9 cellular contexts compared by ENCODE assay signal in the genomic region with DNA sequence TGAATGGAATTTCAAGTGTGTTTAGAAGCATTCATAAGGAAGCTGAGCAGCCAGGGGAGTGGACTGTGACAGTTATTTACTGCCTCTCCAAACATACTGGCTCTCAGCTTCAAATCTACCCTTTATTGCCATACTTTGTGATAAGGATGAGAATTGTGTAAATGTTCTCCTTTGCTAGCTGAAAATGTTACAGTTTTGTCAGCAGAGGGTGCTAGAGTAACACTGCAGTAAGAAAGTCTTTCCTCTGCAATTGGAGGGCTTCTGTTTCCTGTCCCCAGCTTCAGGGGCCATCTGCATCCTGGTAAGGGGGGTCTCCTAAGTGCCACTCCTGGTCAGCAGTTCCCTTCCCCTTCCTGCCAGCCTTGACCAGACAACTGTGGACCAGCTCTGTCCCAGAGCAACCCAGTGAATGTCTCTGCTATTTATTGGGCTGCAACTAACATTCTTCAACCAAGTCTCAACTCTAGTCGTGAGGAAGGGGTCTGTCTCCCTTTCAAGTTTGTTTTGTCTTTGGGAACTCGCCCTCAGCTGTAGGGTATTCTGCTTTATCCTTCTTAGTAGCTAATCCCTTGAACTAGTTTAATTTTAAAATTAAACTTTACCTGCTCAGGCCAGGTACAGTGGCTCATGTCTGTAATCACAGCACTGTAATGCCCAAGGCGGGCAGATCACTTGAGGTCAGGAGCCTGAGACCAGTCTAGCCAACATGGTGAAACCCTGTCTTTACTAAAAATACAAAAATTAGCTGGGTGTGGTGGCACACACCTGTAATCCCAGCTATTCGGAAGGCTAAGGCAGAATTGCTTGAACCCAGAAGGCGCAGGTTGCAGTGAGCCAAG. TPM values are rescaled to one million over a fixed set of nuclear protein-coding genes. Genes with fewer than 3 reads are reported as not detected.
DNase-seq lines count a peak whose midpoint lies in the region; ATAC-seq and TF ChIP-seq lines count a peak whose summit lies in the region.
"Had no signal": no experiment of that assay in that cellular context is flagged by ENCODE, and none has a peak within 500 bp of the region (broad histone marks: within the 10 kb centered on the region; RNA-seq: fewer than 3 reads in every experiment).

No MANE protein-coding gene starts in this region.

- no peak overlapping the region for H3K23ac ChIP-seq in H9 (ENCODE audit: insufficient read length, low read depth, low read length)

- no peak overlapping the region for H2BK12ac ChIP-seq in H9 (ENCODE audit: insufficient read length, low read depth, low read length)

- intact Hi-C loops in heart right ventricle (cut with DNase I): loop anchor here (1.0 to 10.0 kb wide), 9 partner anchors 215 to 475 kb away; a partner anchor contains a TSS
- intact Hi-C loops in prostate gland (cut with DNase I): loop anchor here (1.0 to 5.0 kb wide), 2 partner anchors 418 to 473 kb away; a partner anchor contains a TSS

- H3K18ac ChIP-seq in H9 (ENCODE audit: insufficient read length, low read depth, low read length): no peak overlapping the region

- H2BK20ac ChIP-seq in H9 (ENCODE audit: low read depth, low read length, poor library complexity, severe bottlenecking): no peak overlapping the region

- no peaks in the 10 kb centered on the region for H3K79me1 ChIP-seq in H9 (ENCODE audit: insufficient read depth, low read depth, low read length, poor library complexity, severe bottlenecking)

- H3K23me2 ChIP-seq in H9 (ENCODE audit: insufficient read length, low read depth, low read length, poor library complexity, severe bottlenecking): no peaks in the 10 kb centered on the region

- H4K5ac ChIP-seq in H9 (ENCODE audit: insufficient read length, low read depth, low read length): no peak overlapping the region

- H2BK5ac ChIP-seq in H9 (ENCODE audit: insufficient read length, low read length): no peak overlapping the region

- no peak overlapping the region for H3K4ac ChIP-seq in H9 (ENCODE audit: low read depth, low read length)

- H3T11ph ChIP-seq in H9 (ENCODE audit: low read length): no peak overlapping the region

- H3K36me3 ChIP-seq in heart right ventricle: peaks cover 0 to 11% (median 0%) of the 10 kb centered on the region in 9 donors
- H3K36me3 ChIP-seq in prostate gland: no peaks in the 10 kb centered on the region

- H2AFZ ChIP-seq in H9 (ENCODE audit: low read length): no peak overlapping the region

- H2AK5ac ChIP-seq in H9 (ENCODE audit: insufficient read length, low read length): no peak overlapping the region

- H3K9ac ChIP-seq in H9 (ENCODE audit: extremely low read depth, insufficient read length, low read length): no peak overlapping the region

- no peaks in the 10 kb centered on the region for H4K20me1 ChIP-seq in H9 (ENCODE audit: control insufficient read depth, insufficient read depth, insufficient read length)

- H3K9me3 Mint-ChIP-seq in H9: peaks cover 2 to 7% of the 10 kb centered on the region in 2 experiments; a peak in 2 of 5 replicates
- peaks cover 3% of the 10 kb centered on the region for H3K9me3 Mint-ChIP-seq in activated naive CD8-positive, alpha-beta T cell treated with anti-CD3 and anti-CD28 coated beads for 36 hours

- TF ChIP-seq CTCF in H9 (conservative IDR thresholded peaks at IDR 0.05) (peak; percentile 85), heart right ventricle (IDR thresholded peaks at IDR 0.05) (peak; percentile 77 to 95 (median 87)), prostate gland (IDR thresholded peaks at IDR 0.05) (peak in 3 of 4 experiments; percentile 81 to 87 (median 82))

- H3K27ac ChIP-seq in H9 (ENCODE audit: insufficient read length, low read depth, low read length): no peak overlapping the region
- no peak overlapping the region for H3K27ac ChIP-seq in heart right ventricle
- H3K27ac ChIP-seq in prostate gland: no peak overlapping the region

- H3K9me3 ChIP-seq in H9 (ENCODE audit: control insufficient read depth, low read depth, low read length) (no peaks in the 10 kb centered on the region), heart right ventricle (no peaks in the 10 kb centered on the region), prostate gland (no peaks in the 10 kb centered on the region)

- H3K27ac Mint-ChIP-seq in H9: peak overlapping the region in 1 of 3 experiments; percentile 31; a peak in 2 of 7 replicates
- no peak overlapping the region for H3K27ac Mint-ChIP-seq in activated naive CD8-positive, alpha-beta T cell treated with anti-CD3 and anti-CD28 coated beads for 36 hours
- H3K27ac Mint-ChIP-seq: activated naive CD8-positive, alpha-beta T cell had no signal

- peaks cover under 1% of the 10 kb centered on the region; the same call in 1 of the 2 replicates for H3K4me1 ChIP-seq in H9 (ENCODE audit: insufficient read depth, low read length)
- H3K4me1 ChIP-seq in heart right ventricle: peaks cover 0 to 24% (median 20%) of the 10 kb centered on the region in 9 donors
- H3K4me1 ChIP-seq in prostate gland (replicated peaks): no peaks in the 10 kb centered on the region

- peaks cover 10 to 16% (median 14%) of the 10 kb centered on the region in 3 experiments for H3K36me3 Mint-ChIP-seq in H9 (ENCODE audit: insufficient read depth in 1 of 3, low read depth in 3 of 3)
- peaks cover 26% of the 10 kb centered on the region for H3K36me3 Mint-ChIP-seq in activated naive CD8-positive, alpha-beta T cell treated with anti-CD3 and anti-CD28 coated beads for 36 hours

- H3K4me3 Mint-ChIP-seq in H9: no peak overlapping the region
- H3K4me3 Mint-ChIP-seq in activated naive CD8-positive, alpha-beta T cell treated with anti-CD3 and anti-CD28 coated beads for 36 hours: no peak overlapping the region
- H3K4me3 Mint-ChIP-seq: activated naive CD8-positive, alpha-beta T cell had no signal

- H3K56ac ChIP-seq in H9 (ENCODE audit: insufficient read length, low read depth, low read length): no peak overlapping the region

- DNase-seq in NCI-H2107 treated with DMSO at 0.1 percent for 48 hours (lab: John Stamatoyannopoulos, UW; ENCODE audit: unreplicated experiment) (peak; percentile 38), NCI-H2107 (lab: John Stamatoyannopoulos, UW) (no peak), H9 (peak; percentile 69), NCI-H345 (lab: John Stamatoyannopoulos, UW) (peak; percentile 9), heart right ventricle (no peak), prostate gland (ENCODE audit: low spot score) (no peak)
- peak; percentile 5 for DNase-seq in activated naive CD8-positive, alpha-beta T cell treated with anti-CD3 and anti-CD28 coated beads for 36 hours

- no CpG with 5 or more reads among the region's 5 CpGs for WGBS in H9 (ENCODE audit: extremely low coverage, insufficient read length, low lambda C conversion rate)
- 76 to 78% methylated on average over 5 of the region's 5 CpGs for WGBS in heart right ventricle, 2 donors
- 71% methylated on average over 5 of the region's 5 CpGs for WGBS in prostate gland

- H3K4me1 Mint-ChIP-seq in H9: peaks cover 4 to 15% of the 10 kb centered on the region in 2 experiments
- H3K4me1 Mint-ChIP-seq in activated naive CD8-positive, alpha-beta T cell treated with anti-CD3 and anti-CD28 coated beads for 36 hours: peaks cover 41% of the 10 kb centered on the region

- no peak overlapping the region for H2BK120ac ChIP-seq in H9 (ENCODE audit: low read depth, low read length, poor library complexity, severe bottlenecking)

- no peak overlapping the region for H3K4me3 ChIP-seq in heart right ventricle
- no peak overlapping the region for H3K4me3 ChIP-seq in prostate gland

- no peak overlapping the region for H3K14ac ChIP-seq in H9 (ENCODE audit: insufficient read depth, low read length)

- no peak overlapping the region for H4K91ac ChIP-seq in H9 (ENCODE audit: insufficient read length, low read depth, low read length)

- no peak overlapping the region for H2BK15ac ChIP-seq in H9 (ENCODE audit: low read depth, low read length)

- ATAC-seq in heart right ventricle (peak in 6 of 8 donors; percentile 29 to 79 (median 65)), GM21528 (IDR thresholded peaks at IDR 0.05; ENCODE audit: low FRiP score, unreplicated experiment) (no peak)

- H3K27me3 ChIP-seq in H9 (ENCODE audit: insufficient read depth, low read length) (no peaks in the 10 kb centered on the region), heart right ventricle (no peaks in the 10 kb centered on the region), prostate gland (replicated peaks; ENCODE audit: insufficient read depth) (no peaks in the 10 kb centered on the region)

- no peak overlapping the region for H4K8ac ChIP-seq in H9 (replicated peaks; ENCODE audit: insufficient read length, low read depth, low read length)

- no peaks in the 10 kb centered on the region; the same call in 1 of the 2 replicates for H3K79me2 ChIP-seq in H9 (ENCODE audit: insufficient read depth, low read length)

- TF ChIP-seq POLR2A in prostate gland (IDR thresholded peaks at IDR 0.05): no peak

- H3K4me2 ChIP-seq in H9 (ENCODE audit: insufficient read depth, insufficient read length, low read length): no peak overlapping the region

- H3K27me3 Mint-ChIP-seq in H9 (ENCODE audit: low read depth): no peaks in the 10 kb centered on the region
- H3K27me3 Mint-ChIP-seq in activated naive CD8-positive, alpha-beta T cell treated with anti-CD3 and anti-CD28 coated beads for 36 hours: no peaks in the 10 kb centered on the region
- H3K27me3 Mint-ChIP-seq: activated naive CD8-positive, alpha-beta T cell had no signal

RNA-seq across cellular contexts. Expression of a gene that starts 45.3 kb away (rescaled TPM):
- total RNA-seq in H9 (2021): 19.7 and 23.2 TPM in 2 replicates
- total RNA-seq in activated naive CD8-positive, alpha-beta T cell treated with anti-CD3 and anti-CD28 coated beads for 36 hours: 10 to 100 TPM; 25.7 to 26.0 TPM
- total RNA-seq in heart right ventricle: 10 to 100 TPM in 8 of 10 donors, 1 to 10 TPM in 2; 8.5 to 16.3 (median 11.7) TPM
- polyA plus RNA-seq in heart right ventricle: 1 to 10 TPM; 1.5 to 4.3 TPM
- 10 to 100 TPM; 15.5 to 43.0 TPM for total RNA-seq in prostate gland

Comparison
In these comparisons a context has a peak if more than half of its experiments do, and no peak if none do; other contexts are left out.
1. DNase-seq: peak in NCI-H2107 treated with DMSO at 0.1 percent for 48 hours (single experiment), H9 (single experiment), NCI-H345 (single experiment) and activated naive CD8-positive, alpha-beta T cell treated with anti-CD3 and anti-CD28 coated beads for 36 hours (single experiment); none in NCI-H2107 (single experiment), heart right ventricle (0 of 2) and prostate gland (single experiment).
2. Peak in every context shown above with its lines, with median percentiles within 50 percentile points of each other: CTCF ChIP-seq.